In the genomic region with DNA sequence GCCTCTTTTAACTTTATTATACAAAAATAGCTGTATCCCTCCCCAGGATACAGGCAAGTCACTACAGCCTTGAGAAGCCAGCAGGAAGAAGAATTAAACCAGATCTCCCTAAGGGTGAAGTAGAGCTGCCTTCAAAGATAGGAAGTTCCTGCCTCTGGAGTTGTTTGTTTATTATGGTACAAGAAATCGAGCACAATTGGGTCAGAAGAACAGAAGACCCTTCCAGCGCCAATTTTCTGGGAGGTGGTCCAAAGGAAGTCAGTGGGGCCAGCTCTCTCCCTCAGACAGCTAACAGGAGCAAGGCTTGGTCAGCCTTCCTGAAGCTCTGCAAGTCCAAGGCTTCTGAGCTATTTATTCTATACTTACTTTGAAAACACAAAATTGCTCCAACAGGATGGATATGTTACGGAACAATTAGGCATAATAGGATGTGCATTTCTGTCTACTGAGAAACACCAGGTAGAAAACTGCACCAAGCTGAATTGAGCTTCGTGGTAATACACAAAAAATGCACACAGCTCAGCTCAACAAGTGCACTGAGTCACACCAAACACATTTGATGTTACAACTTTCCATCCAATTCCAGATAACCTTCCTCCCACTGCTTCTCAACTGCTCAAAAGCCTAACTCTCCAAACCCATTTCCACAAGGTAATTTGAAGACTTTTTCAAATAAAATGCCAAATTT, we compare ENCODE assay signal across 11 cellular contexts. TPM values are rescaled to one million over a fixed set of nuclear protein-coding genes. Genes with fewer than 3 reads are reported as not detected.
DNase-seq lines count a peak whose midpoint lies in the region; ATAC-seq and TF ChIP-seq lines count a peak whose summit lies in the region.
"Had no signal": no experiment of that assay in that cellular context is flagged by ENCODE, and none has a peak within 500 bp of the region (broad histone marks: within the 10 kb centered on the region; RNA-seq: fewer than 3 reads in every experiment).

No MANE protein-coding gene starts in this region.

- H3K79me2 ChIP-seq in OCI-LY1 (ENCODE audit: insufficient read depth, low read length) = peaks cover 93% of the 10 kb centered on the region

- no peaks in the 10 kb centered on the region for H3K9me2 ChIP-seq in OCI-LY1 (ENCODE audit: low read depth, low read length)

- ATAC-seq in HG02623 (IDR thresholded peaks at IDR 0.05; ENCODE audit: unreplicated experiment) = no peak
- ATAC-seq in GM21723 (IDR thresholded peaks at IDR 0.05; ENCODE audit: unreplicated experiment) = no peak

- no peak for DNase-seq in CD4-positive, alpha-beta memory T cell
- DNase-seq in colonic mucosa = no peak
- DNase-seq in myocyte (ENCODE audit: low read depth) = peak; percentile 22
- no peak for DNase-seq in stimulated activated CD4-positive, alpha-beta T cell treated with anti-CD3 and anti-CD28 coated beads, Interleukin-2, amount 100 ng/mL, for 24 hours
- DNase-seq in dedifferentiated amniotic fluid mesenchymal stem cell (ENCODE audit: extremely low spot score) = no peak
- DNase-seq: activated CD4-positive, alpha-beta T cell treated with anti-CD3 and anti-CD28 coated beads, Interleukin-2, amount 50 U/mL, for 4 hours; NCI-H1930 had no signal

- H3K27ac ChIP-seq in CD4-positive, alpha-beta memory T cell (ENCODE audit: low read depth, low read length) = peak overlapping the region; percentile 31
- H3K27ac ChIP-seq in OCI-LY1 (ENCODE audit: low read depth, low read length, poor library complexity, severe bottlenecking) = peak overlapping the region; percentile 72
- H3K27ac ChIP-seq in colonic mucosa = peak overlapping the region; percentile 5
- H3K27ac ChIP-seq: HL-60 had no signal

- peaks cover 11% of the 10 kb centered on the region for H3K36me3 ChIP-seq in CD4-positive, alpha-beta memory T cell (ENCODE audit: insufficient read depth, low read length)
- H3K36me3 ChIP-seq in OCI-LY1 (ENCODE audit: insufficient read depth, low read length) (peaks cover 85% of the 10 kb centered on the region), colonic mucosa (no peaks in the 10 kb centered on the region)

- H3K9me3 ChIP-seq in CD4-positive, alpha-beta memory T cell (ENCODE audit: control insufficient read depth in 1 of 2, low read length in 2 of 2) = peaks cover 0 to 7% of the 10 kb centered on the region in 2 donors
- H3K9me3 ChIP-seq in OCI-LY1 (ENCODE audit: low read length) (peaks cover 23% of the 10 kb centered on the region), colonic mucosa (no peaks in the 10 kb centered on the region)

- H3K9ac ChIP-seq in OCI-LY1 (ENCODE audit: low read length) (no peak overlapping the region), colonic mucosa (ENCODE audit: low read depth in 2 of 2, low read length in 2 of 2) (no peak overlapping the region)

- POLR2A ChIA-PET in CD4-positive, alpha-beta memory T cell (lab: Charles Lee; ENCODE audit: partially characterized antibody) = interaction anchor here (1.0 to 4.7 kb wide), 10 partner anchors 7 to 148 kb away, joined by 3 to 45 read pairs (median 6); a partner anchor contains a TSS

- H3K27ac Mint-ChIP-seq in CD4-positive, alpha-beta memory T cell = peak overlapping the region; percentile 38 to 93 (median 86)

- peaks cover 47 to 83% (median 64%) of the 10 kb centered on the region in 4 donors for H3K4me1 Mint-ChIP-seq in CD4-positive, alpha-beta memory T cell

- peak overlapping the region; percentile 5; the same call in 1 of the 2 replicates for H3K4me2 ChIP-seq in OCI-LY1 (ENCODE audit: low read length)

- H4K20me1 ChIP-seq in OCI-LY1 (ENCODE audit: insufficient read depth, low read length) = no peaks in the 10 kb centered on the region

- H3K27me3 ChIP-seq in CD4-positive, alpha-beta memory T cell (ENCODE audit: insufficient read depth, low read length) = no peaks in the 10 kb centered on the region
- no peaks in the 10 kb centered on the region for H3K27me3 ChIP-seq in OCI-LY1 (ENCODE audit: insufficient read depth, low read length)
- H3K27me3 ChIP-seq in colonic mucosa = no peaks in the 10 kb centered on the region

- TF ChIP-seq CTCF in OCI-LY1 (IDR thresholded peaks at IDR 0.05; ENCODE audit: low read length) (no peak), colonic mucosa (IDR thresholded peaks at IDR 0.05) (no peak)

- H2AFZ ChIP-seq in OCI-LY1 (ENCODE audit: low read length) = no peak overlapping the region

- peaks cover 72% of the 10 kb centered on the region for H3K4me1 ChIP-seq in CD4-positive, alpha-beta memory T cell (ENCODE audit: insufficient read depth, low read length)
- H3K4me1 ChIP-seq in OCI-LY1 (ENCODE audit: insufficient read depth, low read length, severe bottlenecking) = peaks cover 38% of the 10 kb centered on the region
- H3K4me1 ChIP-seq in colonic mucosa = peaks cover 15% of the 10 kb centered on the region

- no peak overlapping the region for H3K4me3 ChIP-seq in CD4-positive, alpha-beta memory T cell (ENCODE audit: low read length in 2 of 2)
- no peak overlapping the region for H3K4me3 ChIP-seq in OCI-LY1 (ENCODE audit: low read depth, low read length, poor library complexity, severe bottlenecking)
- H3K4me3 ChIP-seq in colonic mucosa = no peak overlapping the region

- no peaks in the 10 kb centered on the region for H3F3A ChIP-seq in OCI-LY1 (ENCODE audit: insufficient read depth, low read length)

- peak overlapping the region in 7 of 8 donors; percentile 46 to 87 (median 84) for H3K4me3 Mint-ChIP-seq in CD4-positive, alpha-beta memory T cell

- peaks cover 0 to 17% (median 15%) of the 10 kb centered on the region in 8 donors for H3K9me3 Mint-ChIP-seq in CD4-positive, alpha-beta memory T cell

- intact Hi-C loops in CD4-positive, alpha-beta memory T cell (cut with micrococcal nuclease) = no loop called here
- intact Hi-C loops in colonic mucosa (cut with DNase I) = no loop called here

- CTCF ChIA-PET in CD4-positive, alpha-beta memory T cell (lab: Charles Lee; ENCODE audit: partially characterized antibody) = interaction anchor here (0.7 to 1.9 kb wide), 4 partner anchors 11 to 148 kb away, joined by 3 to 9 read pairs (median 6); a partner anchor contains a TSS

- H3K27me3 Mint-ChIP-seq in CD4-positive, alpha-beta memory T cell = no peaks in the 10 kb centered on the region

- H3K36me3 Mint-ChIP-seq in CD4-positive, alpha-beta memory T cell = peaks cover 36 to 51% of the 10 kb centered on the region in 2 donors

RNA-seq across cellular contexts. Expression of a gene that starts 16.0 kb away (rescaled TPM):
- total RNA-seq in CD4-positive, alpha-beta memory T cell = 100 to 1,000 TPM; 153 to 165 TPM
- 10 to 100 TPM; 20.7 to 35.2 TPM for polyA plus RNA-seq in CD4-positive, alpha-beta memory T cell
- total RNA-seq in colonic mucosa (100 to 1,000 TPM; 138 to 141 TPM), myocyte (20.4 and 23.7 TPM in 2 replicates)
- polyA plus RNA-seq in myocyte (2012) = 24.5 TPM

Comparison
In these comparisons a context has a peak if more than half of its experiments do, and no peak if none do; other contexts are left out.
1. H3K27ac ChIP-seq: peak in every context shown above with its lines; median percentile 72 in OCI-LY1; 31 in CD4-positive, alpha-beta memory T cell; 5 in colonic mucosa.